ENCODE assay signal across 21 cellular contexts in genomic region chr4:2807571-2807970, GRCh38. TPM values are rescaled to one million over a fixed set of nuclear protein-coding genes. Genes with fewer than 3 reads are reported as not detected.
DNase-seq lines count a peak whose midpoint lies in the region; ATAC-seq and TF ChIP-seq lines count a peak whose summit lies in the region.
"Had no signal": no experiment of that assay in that cellular context is flagged by ENCODE, and none has a peak within 500 bp of the region (broad histone marks: within the 10 kb centered on the region; RNA-seq: fewer than 3 reads in every experiment).

No MANE protein-coding gene starts in this region.

- H2BK15ac ChIP-seq in neuronal stem cell (ENCODE audit: low read length) = peak overlapping the region; percentile 28

- peak overlapping the region; percentile 27 for H3K9ac ChIP-seq in neuronal stem cell (ENCODE audit: low read depth, low read length, poor library complexity)

- no peak for ATAC-seq in Right ventricle myocardium superior (ENCODE audit: poor library complexity)
- no peak for ATAC-seq in left cardiac atrium
- ATAC-seq in heart right ventricle = no peak
- ATAC-seq in GM21423 (IDR thresholded peaks at IDR 0.05; ENCODE audit: unreplicated experiment) = no peak
- ATAC-seq in GM18867 (IDR thresholded peaks at IDR 0.05; ENCODE audit: unreplicated experiment) = no peak
- ATAC-seq: stimulated activated naive CD8-positive, alpha-beta T cell treated with anti-CD3 and anti-CD28 coated beads, Interleukin-15, amount 100 ng/mL, for 72 hours had no signal

- H3K23ac ChIP-seq in neuronal stem cell (ENCODE audit: low read depth, low read length, poor library complexity) = no peak overlapping the region

- no peak for TF ChIP-seq CTCF in heart right ventricle (IDR thresholded peaks at IDR 0.05)

- H3K9me3 ChIP-seq in heart right ventricle = no peaks in the 10 kb centered on the region
- peaks cover 0 to 2% of the 10 kb centered on the region in 2 donors for H3K9me3 ChIP-seq in neuronal stem cell (replicated peaks in 1 of 2; ENCODE audit: control insufficient read depth in 2 of 2, insufficient read depth in 1 of 2, low read depth in 1 of 2, low read length in 2 of 2)
- H3K9me3 ChIP-seq: esophagus squamous epithelium, psoas muscle, uterus had no signal

- H3K4me3 ChIP-seq in heart right ventricle = no peak overlapping the region
- peak overlapping the region in 1 of 2 donors; percentile 24 for H3K4me3 ChIP-seq in neuronal stem cell (ENCODE audit: low read length in 2 of 2)
- H3K4me3 ChIP-seq: psoas muscle, skin epidermis, uterus had no signal

- no peaks in the 10 kb centered on the region for H3K79me1 ChIP-seq in neuronal stem cell (ENCODE audit: low read depth, low read length)

- 92 to 95% methylated on average over 13 of the region's 13 CpGs for WGBS in heart right ventricle, 2 donors
- no CpG with 5 or more reads among the region's 13 CpGs for WGBS in neuronal stem cell (ENCODE audit: extremely low coverage in 2 of 2, insufficient read length in 2 of 2, insufficient replicate concordance in 1 of 2), 2 donors

- peak; percentile 40 for DNase-seq in Right ventricle myocardium superior
- no peak for DNase-seq in left cardiac atrium
- peak in 1 of 2 donors; percentile 18 for DNase-seq in heart right ventricle
- no peak for DNase-seq in neuronal stem cell (ENCODE audit: low spot score)
- no peak for DNase-seq in NOMO-1 (lab: John Stamatoyannopoulos, UW; ENCODE audit: unreplicated experiment in 2 of 2)
- no peak for DNase-seq in GDM1 (lab: John Stamatoyannopoulos, UW)
- DNase-seq: ACHN; activated CD4-positive, alpha-beta T cell treated with anti-CD3 and anti-CD28 coated beads, Interleukin-2, amount 10 ng/mL, durations not matched to agents 24 days and 14 days; effector CD8-positive, alpha-beta T cell; esophagus squamous epithelium; HCEC 1CT; NCI-H1105; NCI-H2107; NCI-H524; stimulated activated CD4-positive, alpha-beta T cell treated with anti-CD3 and anti-CD28 coated beads, Interleukin-2, amount 100 ng/mL, for 48 hours; stimulated activated naive CD8-positive, alpha-beta T cell treated with anti-CD3 and anti-CD28 coated beads, Interleukin-15, amount 100 ng/mL, for 72 hours had no signal

- H4K8ac ChIP-seq in neuronal stem cell (ENCODE audit: low read depth, low read length) = no peak overlapping the region

- peak overlapping the region; percentile 50 for H2BK12ac ChIP-seq in neuronal stem cell (ENCODE audit: low read length)

- H3K36me3 ChIP-seq in heart right ventricle (peaks cover 0 to 30% (median 0%) of the 10 kb centered on the region in 9 donors), neuronal stem cell (replicated peaks in 1 of 2; ENCODE audit: control insufficient read depth in 2 of 2, insufficient read depth in 2 of 2, low read length in 2 of 2) (no peaks in the 10 kb centered on the region)
- H3K36me3 ChIP-seq: esophagus squamous epithelium, uterus had no signal

- no peak overlapping the region for H2AFZ ChIP-seq in neuronal stem cell (ENCODE audit: low read length)

- peak overlapping the region; percentile 55 for H3K4ac ChIP-seq in neuronal stem cell (ENCODE audit: low read length)

- H3K18ac ChIP-seq in neuronal stem cell (ENCODE audit: low read length) = peak overlapping the region; percentile 72

- intact Hi-C loops in Right ventricle myocardium superior (cut with DNase I) = no loop called here
- intact Hi-C loops in left cardiac atrium (cut with DNase I) = no loop called here
- intact Hi-C loops in heart right ventricle (cut with DNase I) = loop anchor here in 1 of 10 donors (5.0 kb wide), 1 partner anchor 35 kb away; the partner anchor contains the start of gene ADD1

- H3K27ac ChIP-seq in heart right ventricle = peak overlapping the region in 6 of 10 donors; percentile 71 to 91 (median 85)
- no peak overlapping the region for H3K27ac ChIP-seq in neuronal stem cell (replicated peaks; ENCODE audit: low read length)
- H3K27ac ChIP-seq: psoas muscle had no signal

- H2AK5ac ChIP-seq in neuronal stem cell (ENCODE audit: low read depth, low read length) = peak overlapping the region; percentile 73

- H3K27me3 ChIP-seq in heart right ventricle (no peaks in the 10 kb centered on the region), neuronal stem cell (ENCODE audit: control insufficient read depth in 3 of 3, insufficient read depth in 3 of 3, low read depth in 1 of 3, low read length in 3 of 3) (no peaks in the 10 kb centered on the region)
- H3K27me3 ChIP-seq: esophagus squamous epithelium, uterus had no signal

- H3K14ac ChIP-seq in neuronal stem cell (ENCODE audit: low read length) = peak overlapping the region; percentile 40

- H3K4me2 ChIP-seq in neuronal stem cell (ENCODE audit: insufficient read depth, low read length, poor library complexity, severe bottlenecking) = no peak overlapping the region

- peak overlapping the region; percentile 19 for H2BK5ac ChIP-seq in neuronal stem cell (ENCODE audit: low read length)

- H3K4me1 ChIP-seq in heart right ventricle = peaks cover 64 to 96% (median 92%) of the 10 kb centered on the region in 9 donors
- H3K4me1 ChIP-seq in neuronal stem cell (ENCODE audit: control insufficient read depth in 2 of 2, insufficient read depth in 1 of 2, low read depth in 1 of 2, low read length in 2 of 2) = peaks cover 20 to 48% of the 10 kb centered on the region in 2 donors

- peak overlapping the region; percentile 74 for H4K91ac ChIP-seq in neuronal stem cell (ENCODE audit: low read depth, low read length, poor library complexity)

- H2BK120ac ChIP-seq in neuronal stem cell (ENCODE audit: low read depth, low read length) = no peak overlapping the region

RNA-seq across cellular contexts. Expression of gene SH3BP2, which starts 14.7 kb away (rescaled TPM):
- total RNA-seq in Right ventricle myocardium superior (24.9 TPM), left cardiac atrium (10 to 100 TPM; 28.3 to 28.5 TPM), heart right ventricle (10 to 100 TPM; 10.4 to 36.9 (median 16.4) TPM)
- polyA plus RNA-seq in heart right ventricle = 10 to 100 TPM; 12.3 to 47.7 TPM
- 8.1 TPM for polyA plus RNA-seq in neuronal stem cell (2013, experiment 1 of 2)
- 8.7 TPM for polyA plus RNA-seq in neuronal stem cell (2013, experiment 2 of 2)

RNA-seq across cellular contexts. Expression of gene ADD1, which starts 36.1 kb away (rescaled TPM):
- total RNA-seq in Right ventricle myocardium superior = 217 TPM
- 100 to 1,000 TPM; 200 to 209 TPM for total RNA-seq in left cardiac atrium
- 100 to 1,000 TPM; 188 to 289 (median 214) TPM for total RNA-seq in heart right ventricle
- polyA plus RNA-seq in heart right ventricle = 100 to 1,000 TPM; 163 to 448 TPM
- 169 TPM for polyA plus RNA-seq in neuronal stem cell (2013, experiment 1 of 2)
- 159 TPM for polyA plus RNA-seq in neuronal stem cell (2013, experiment 2 of 2)

RNA-seq across cellular contexts. Expression of gene TNIP2, which starts 51.4 kb away (rescaled TPM):
- total RNA-seq in Right ventricle myocardium superior = 25.9 TPM
- 10 to 100 TPM; 23.2 to 31.4 TPM for total RNA-seq in left cardiac atrium
- 10 to 100 TPM; 12.6 to 33.7 (median 14.5) TPM for total RNA-seq in heart right ventricle
- polyA plus RNA-seq in heart right ventricle = 10 to 100 TPM; 25.8 to 33.6 TPM
- 14.8 TPM for polyA plus RNA-seq in neuronal stem cell (2013, experiment 1 of 2)
- polyA plus RNA-seq in neuronal stem cell (2013, experiment 2 of 2) = 15.1 TPM
